8 cellular contexts compared by ENCODE assay signal in genomic region chr17:75845058-75845711, GRCh38. TPM values are rescaled to one million over a fixed set of nuclear protein-coding genes. Genes with fewer than 3 reads are reported as not detected.
DNase-seq lines count a peak whose midpoint lies in the region; ATAC-seq and TF ChIP-seq lines count a peak whose summit lies in the region.

No MANE protein-coding gene starts in this region.

- intact Hi-C loops in activated CD8-positive, alpha-beta T cell treated with anti-CD3 and anti-CD28 coated beads for 36 hours (cut with micrococcal nuclease) = no loop called here

- POLR2A ChIA-PET in activated CD8-positive, alpha-beta T cell treated with anti-CD3 and anti-CD28 coated beads for 36 hours (lab: Charles Lee) = interaction anchor here (0.6 to 4.2 kb wide), 13 partner anchors 9 to 80 kb away, joined by 3 to 39 read pairs (median 4); partner anchors contain the start of genes GALK1, TRIM65 and WBP2

- H3K9me3 ChIP-seq in muscle layer of duodenum (ENCODE audit: control insufficient read depth in 1 of 2, low read length in 2 of 2) (no peaks in the 10 kb centered on the region), thoracic aorta (no peaks in the 10 kb centered on the region)

- DNase-seq in AG20443 (ENCODE audit: low spot score) (peak; percentile 90), NCI-H524 (lab: John Stamatoyannopoulos, UW) (peak; percentile 49 to 77), epithelial cell of proximal tubule (ENCODE audit: low read depth) (no peak), thoracic aorta (ENCODE audit: low spot score) (peak; percentile 76)
- DNase-seq in activated CD8-positive, alpha-beta T cell treated with anti-CD3 and anti-CD28 coated beads for 36 hours = peak; percentile 83

- H3K9me3 Mint-ChIP-seq in activated CD8-positive, alpha-beta T cell treated with anti-CD3 and anti-CD28 coated beads for 36 hours = no peaks in the 10 kb centered on the region

- CTCF ChIA-PET in activated CD8-positive, alpha-beta T cell treated with anti-CD3 and anti-CD28 coated beads for 36 hours (lab: Charles Lee) = interaction anchor here (0.6 to 8.5 kb wide), 12 partner anchors 10 to 362 kb away, joined by 3 to 105 read pairs (median 4); partner anchors contain the start of genes UNK and WBP2

- peak overlapping the region; percentile 75 for H3K27ac Mint-ChIP-seq in activated CD8-positive, alpha-beta T cell treated with anti-CD3 and anti-CD28 coated beads for 36 hours

- ATAC-seq in GM18520 (IDR thresholded peaks at IDR 0.05; ENCODE audit: unreplicated experiment) = peak; percentile 70
- ATAC-seq in HG02981 (IDR thresholded peaks at IDR 0.05; ENCODE audit: unreplicated experiment) = peak; percentile 82
- peak; percentile 72 for ATAC-seq in activated CD8-positive, alpha-beta T cell treated with anti-CD3 and anti-CD28 coated beads for 36 hours
- peak; percentile 67 for ATAC-seq in thoracic aorta (ENCODE audit: insufficient number of reproducible peaks, low FRiP score, low read depth)

- peaks cover 21% of the 10 kb centered on the region for H3K36me3 Mint-ChIP-seq in activated CD8-positive, alpha-beta T cell treated with anti-CD3 and anti-CD28 coated beads for 36 hours (ENCODE audit: low read depth)

- peak overlapping the region; percentile 96 for H3K4me3 Mint-ChIP-seq in activated CD8-positive, alpha-beta T cell treated with anti-CD3 and anti-CD28 coated beads for 36 hours

- H3K4me3 ChIP-seq in epithelial cell of proximal tubule (ENCODE audit: low read depth, low read length) (no peak overlapping the region), muscle layer of duodenum (ENCODE audit: low read depth in 1 of 2, low read length in 2 of 2) (no peak overlapping the region), thoracic aorta (peak overlapping the region; percentile 62)

- peak; percentile 72 for TF ChIP-seq CTCF in activated CD8-positive, alpha-beta T cell treated with anti-CD3 and anti-CD28 coated beads for 36 hours (IDR thresholded peaks at IDR 0.05)
- peak; percentile 72 for TF ChIP-seq CTCF in epithelial cell of proximal tubule (conservative IDR thresholded peaks at IDR 0.05; ENCODE audit: low read depth, low read length)
- TF ChIP-seq CTCF in thoracic aorta (IDR thresholded peaks at IDR 0.05) = peak; percentile 94

- H3K4me1 ChIP-seq in muscle layer of duodenum (ENCODE audit: control insufficient read depth in 1 of 2, insufficient read depth in 2 of 2, low read length in 2 of 2) (peaks cover 13 to 36% of the 10 kb centered on the region in 2 donors), thoracic aorta (ENCODE audit: control insufficient read depth in 1 of 2, low read depth in 2 of 2) (peaks cover 18 to 27% of the 10 kb centered on the region in 2 donors)

- peaks cover 30% of the 10 kb centered on the region for H3K4me1 Mint-ChIP-seq in activated CD8-positive, alpha-beta T cell treated with anti-CD3 and anti-CD28 coated beads for 36 hours (ENCODE audit: low read depth)

- H3K27me3 Mint-ChIP-seq in activated CD8-positive, alpha-beta T cell treated with anti-CD3 and anti-CD28 coated beads for 36 hours = no peaks in the 10 kb centered on the region

- H3K27ac ChIP-seq in muscle layer of duodenum (ENCODE audit: low read length) (peak overlapping the region; percentile 31), thoracic aorta (peak overlapping the region; percentile 80 to 89)

- peaks cover 28 to 46% of the 10 kb centered on the region in 2 donors for H3K36me3 ChIP-seq in muscle layer of duodenum (ENCODE audit: control insufficient read depth in 1 of 2, insufficient read depth in 2 of 2, low read length in 2 of 2)
- H3K36me3 ChIP-seq in thoracic aorta = peaks cover 44% of the 10 kb centered on the region

- H3K27me3 ChIP-seq in muscle layer of duodenum (ENCODE audit: low read depth, low read length) = no peaks in the 10 kb centered on the region
- H3K27me3 ChIP-seq in thoracic aorta (replicated peaks; ENCODE audit: insufficient read depth) = no peaks in the 10 kb centered on the region

RNA-seq across cellular contexts. Expression of gene UNC13D, which starts 1.0 kb away (rescaled TPM):
- total RNA-seq in activated CD8-positive, alpha-beta T cell treated with anti-CD3 and anti-CD28 coated beads for 36 hours = 100 to 1,000 TPM; 136 to 144 TPM
- total RNA-seq in epithelial cell of proximal tubule (9.2 and 17.8 TPM in 2 replicates), thoracic aorta (10 to 100 TPM; 13.5 to 36.0 TPM)

RNA-seq across cellular contexts. Expression of gene WBP2, which starts 9.9 kb away (rescaled TPM):
- total RNA-seq in activated CD8-positive, alpha-beta T cell treated with anti-CD3 and anti-CD28 coated beads for 36 hours = 10 to 100 TPM; 54.4 to 58.5 TPM
- total RNA-seq in epithelial cell of proximal tubule (65.5 and 69.2 TPM in 2 replicates), thoracic aorta (10 to 100 TPM; 55.8 to 83.1 TPM)

RNA-seq across cellular contexts. Expression of gene TRIM47, which starts 33.2 kb away (rescaled TPM):
- 10 to 100 TPM; 16.6 to 16.8 TPM for total RNA-seq in activated CD8-positive, alpha-beta T cell treated with anti-CD3 and anti-CD28 coated beads for 36 hours
- total RNA-seq in epithelial cell of proximal tubule (51.2 and 68.7 TPM in 2 replicates), thoracic aorta (10 to 100 TPM; 58.9 to 94.0 TPM)

RNA-seq across cellular contexts. Expression of gene TRIM65, which starts 51.6 kb away (rescaled TPM):
- total RNA-seq in activated CD8-positive, alpha-beta T cell treated with anti-CD3 and anti-CD28 coated beads for 36 hours = 10 to 100 TPM; 37.1 to 42.2 TPM
- total RNA-seq in epithelial cell of proximal tubule (24.7 and 28.6 TPM in 2 replicates), thoracic aorta (10 to 100 TPM; 21.4 to 22.6 TPM)

RNA-seq across cellular contexts. Expression of gene MRPL38, which starts 59.5 kb away (rescaled TPM):
- 100 to 1,000 TPM; 117 to 126 TPM for total RNA-seq in activated CD8-positive, alpha-beta T cell treated with anti-CD3 and anti-CD28 coated beads for 36 hours
- 38.3 and 47.9 TPM in 2 replicates for total RNA-seq in epithelial cell of proximal tubule
- total RNA-seq in thoracic aorta = 10 to 100 TPM; 42.4 to 56.2 TPM
